In the genomic region with DNA sequence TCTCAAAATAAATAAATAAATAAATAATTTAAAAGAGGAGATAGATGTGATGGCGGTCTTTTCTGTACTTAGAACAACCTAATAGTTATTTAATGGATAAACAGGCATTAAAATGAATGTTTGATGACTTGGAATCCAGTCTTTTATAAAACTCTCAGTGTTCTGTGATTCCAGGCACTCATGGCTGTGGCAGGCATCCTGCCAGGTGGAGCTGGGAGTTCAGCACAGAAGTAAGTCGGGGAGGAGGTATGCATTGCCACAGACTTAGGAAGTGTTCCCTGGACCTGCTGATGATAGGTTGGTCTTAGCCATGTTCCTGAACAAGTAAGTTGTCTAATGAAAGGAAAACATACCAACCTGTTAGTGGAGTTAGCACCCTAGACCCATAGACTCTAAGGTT, we compare ENCODE assay signal across 25 cellular contexts.
"Had no signal": no experiment of that assay in that cellular context is flagged by ENCODE, and none has a peak within 500 bp of the region (broad histone marks: within the 10 kb centered on the region; RNA-seq: fewer than 3 reads in every experiment).

No MANE protein-coding gene starts in this region.

- ATAC-seq: activated CD8-positive, alpha-beta T cell treated with anti-CD3 and anti-CD28 coated beads for 36 hours; activated T-helper 17 cell treated with anti-CD3 and anti-CD28 coated beads, Interleukin-2, amount 50 U/mL, for 72 hours; foreskin keratinocyte; SK-N-SH treated with all-trans-retinoic acid at 6 μM for 48 hours; T-cell had no signal

- DNase-seq: activated B cell treated with CpG ODN at 0.5 μM for 24 hours; activated CD4-positive, alpha-beta T cell treated with anti-CD3 and anti-CD28 coated beads for 48 hours; activated CD8-positive, alpha-beta T cell treated with anti-CD3 and anti-CD28 coated beads for 36 hours; activated naive CD4-positive, alpha-beta T cell; activated naive CD8-positive, alpha-beta T cell treated with anti-CD3 and anti-CD28 coated beads, Interleukin-2, amount 10 ng/mL, durations not matched to agents 7 days and 5 days; activated T-cell treated with anti-CD3 and anti-CD28 coated beads, Interleukin-2, amount 50 U/mL, for 1 hour; amygdala; cortex of kidney; effector CD8-positive, alpha-beta T cell; foreskin keratinocyte; immature natural killer cell; kidney glomerular epithelial cell; SIG-M5; stimulated activated CD4-positive, alpha-beta T cell treated with anti-CD3 and anti-CD28 coated beads, Interleukin-12 subunit alpha, Interleukin-12 subunit beta, amount 100 ng/mL, for 4 hours; stimulated activated CD4-positive, alpha-beta T cell treated with anti-CD3 and anti-CD28 coated beads, Interleukin-1b, Interleukin-23, amount 100 ng/mL, for 48 hours; stimulated activated CD8-positive, alpha-beta memory T cell treated with anti-CD3 and anti-CD28 coated beads, Interleukin-4, amount 100 ng/mL, for 48 hours; stimulated activated naive CD4-positive, alpha-beta T cell; substantia nigra; T-cell had no signal

- H3K27me3 Mint-ChIP-seq: activated CD8-positive, alpha-beta T cell treated with anti-CD3 and anti-CD28 coated beads for 36 hours; brain had no signal

- H3K9me3 Mint-ChIP-seq: activated B cell treated with CpG ODN at 0.5 μM for 24 hours; activated CD8-positive, alpha-beta T cell treated with anti-CD3 and anti-CD28 coated beads for 36 hours; activated naive CD8-positive, alpha-beta T cell treated with anti-CD3 and anti-CD28 coated beads, Interleukin-2, amount 10 ng/mL, durations not matched to agents 7 days and 5 days; activated T-helper 17 cell treated with anti-CD3 and anti-CD28 coated beads, Interleukin-2, amount 50 U/mL, for 72 hours; brain; central memory CD8-positive, alpha-beta T cell; immature natural killer cell; nephron; T-cell; type B pancreatic cell had no signal

- H3K27ac ChIP-seq: foreskin keratinocyte had no signal

- H3K27ac Mint-ChIP-seq: activated B cell treated with CpG ODN at 0.5 μM for 24 hours; activated CD8-positive, alpha-beta T cell treated with anti-CD3 and anti-CD28 coated beads for 36 hours; activated naive CD8-positive, alpha-beta T cell treated with anti-CD3 and anti-CD28 coated beads, Interleukin-2, amount 10 ng/mL, durations not matched to agents 7 days and 5 days; activated T-helper 17 cell treated with anti-CD3 and anti-CD28 coated beads, Interleukin-2, amount 50 U/mL, for 72 hours; immature natural killer cell; nephron; T-cell; type B pancreatic cell had no signal

- H3K36me3 Mint-ChIP-seq: activated naive CD8-positive, alpha-beta T cell treated with anti-CD3 and anti-CD28 coated beads, Interleukin-2, amount 10 ng/mL, durations not matched to agents 7 days and 5 days; brain; immature natural killer cell; T-cell had no signal

- H3K27me3 ChIP-seq: foreskin keratinocyte had no signal

- H3K4me1 Mint-ChIP-seq: activated B cell treated with CpG ODN at 0.5 μM for 24 hours; activated naive CD8-positive, alpha-beta T cell treated with anti-CD3 and anti-CD28 coated beads, Interleukin-2, amount 10 ng/mL, durations not matched to agents 7 days and 5 days; immature natural killer cell had no signal

- H3K4me3 Mint-ChIP-seq: activated B cell treated with CpG ODN at 0.5 μM for 24 hours; activated CD8-positive, alpha-beta T cell treated with anti-CD3 and anti-CD28 coated beads for 36 hours; activated naive CD8-positive, alpha-beta T cell treated with anti-CD3 and anti-CD28 coated beads, Interleukin-2, amount 10 ng/mL, durations not matched to agents 7 days and 5 days; activated T-helper 17 cell treated with anti-CD3 and anti-CD28 coated beads, Interleukin-2, amount 50 U/mL, for 72 hours; brain; central memory CD8-positive, alpha-beta T cell; immature natural killer cell; nephron; T-cell; type B pancreatic cell had no signal

- H3K4me1 ChIP-seq: foreskin keratinocyte had no signal
